Comparison of ENCODE assay signal across 20 cellular contexts in the genomic region with DNA sequence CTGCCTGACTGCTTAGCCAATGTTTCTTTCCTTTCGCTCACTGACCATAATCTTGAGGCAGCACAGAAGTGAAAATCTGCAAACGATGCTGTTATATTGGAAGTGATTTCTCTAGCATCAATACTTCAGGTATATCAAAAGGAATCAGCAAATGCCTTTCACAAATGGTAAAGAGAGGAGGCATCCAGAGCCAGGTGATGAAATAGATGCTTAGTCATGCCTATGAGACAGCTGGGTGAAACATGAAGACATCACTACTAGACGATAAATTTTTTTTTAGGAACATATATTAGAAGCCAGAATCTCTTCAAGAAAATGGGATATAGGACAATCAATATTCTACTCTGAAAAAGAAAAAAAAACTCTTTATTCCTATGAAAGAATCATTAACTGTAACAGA.
DNase-seq lines count a peak whose midpoint lies in the region; ATAC-seq, FAIRE-seq and TF ChIP-seq lines count a peak whose summit lies in the region.
"Had no signal": no experiment of that assay in that cellular context is flagged by ENCODE, and none has a peak within 500 bp of the region (broad histone marks: within the 10 kb centered on the region; RNA-seq: fewer than 3 reads in every experiment).

No MANE protein-coding gene starts in this region.

- peaks cover 7% of the 10 kb centered on the region for H3F3A ChIP-seq in PC-3 (ENCODE audit: low read length, unreplicated experiment)

- no peak overlapping the region for H3K4me3 Mint-ChIP-seq in endodermal cell
- H3K4me3 Mint-ChIP-seq: B cell; naive thymus-derived CD8-positive, alpha-beta T cell; stimulated activated effector memory CD8-positive, alpha-beta T cell treated with anti-CD3 and anti-CD28 coated beads, Interleukin-12 subunit alpha, Interleukin-12 subunit beta, amount 100 ng/mL, for 72 hours had no signal

- peaks cover 4% of the 10 kb centered on the region for H3K4me1 Mint-ChIP-seq in endodermal cell
- H3K4me1 Mint-ChIP-seq: B cell; stimulated activated effector memory CD8-positive, alpha-beta T cell treated with anti-CD3 and anti-CD28 coated beads, Interleukin-12 subunit alpha, Interleukin-12 subunit beta, amount 100 ng/mL, for 72 hours had no signal

- H3K9me2 ChIP-seq in PC-3 (replicated peaks; ENCODE audit: low read length) = no peaks in the 10 kb centered on the region

- H3K27ac Mint-ChIP-seq in endodermal cell = no peak overlapping the region
- H3K27ac Mint-ChIP-seq: B cell; naive thymus-derived CD8-positive, alpha-beta T cell; stimulated activated effector memory CD8-positive, alpha-beta T cell treated with anti-CD3 and anti-CD28 coated beads, Interleukin-12 subunit alpha, Interleukin-12 subunit beta, amount 100 ng/mL, for 72 hours had no signal

- peaks cover 3% of the 10 kb centered on the region for H3K9me3 Mint-ChIP-seq in endodermal cell
- H3K9me3 Mint-ChIP-seq: naive thymus-derived CD8-positive, alpha-beta T cell; stimulated activated effector memory CD8-positive, alpha-beta T cell treated with anti-CD3 and anti-CD28 coated beads, Interleukin-12 subunit alpha, Interleukin-12 subunit beta, amount 100 ng/mL, for 72 hours had no signal

- CTCF ChIA-PET in PC-3 (lab: Charles Lee) = no interaction called here

- H3K4me1 ChIP-seq in PC-3 (ENCODE audit: insufficient read depth, low read length) = peaks cover 23% of the 10 kb centered on the region
- no peaks in the 10 kb centered on the region for H3K4me1 ChIP-seq in aorta (ENCODE audit: control insufficient read depth in 1 of 2, insufficient read depth in 2 of 2, low read length in 2 of 2)
- H3K4me1 ChIP-seq in endodermal cell (ENCODE audit: control insufficient read depth, insufficient read depth, low read length) = no peaks in the 10 kb centered on the region
- H3K4me1 ChIP-seq: left ventricle myocardium inferior had no signal

- H3K9ac ChIP-seq in PC-3 (ENCODE audit: low read length) = no peak overlapping the region
- H3K9ac ChIP-seq in endodermal cell (ENCODE audit: extremely low read depth, low read length, poor library complexity, severe bottlenecking) = no peak overlapping the region

- in situ Hi-C loops in GM13977 (cut with MboI; ENCODE audit: low pct_unique_long_range_greater_than_20kb, low sequenced_read_pairs, unreplicated experiment) = no loop called here

- H3K9me3 ChIP-seq in PC-3 (ENCODE audit: low read length) (no peaks in the 10 kb centered on the region), aorta (ENCODE audit: control insufficient read depth, low read length) (peaks cover 2% of the 10 kb centered on the region), endodermal cell (ENCODE audit: control insufficient read depth, low read length) (no peaks in the 10 kb centered on the region)
- H3K9me3 ChIP-seq: left ventricle myocardium inferior had no signal

- no peaks in the 10 kb centered on the region for H3K27me3 Mint-ChIP-seq in endodermal cell (ENCODE audit: insufficient read depth)
- H3K27me3 Mint-ChIP-seq: B cell; naive thymus-derived CD8-positive, alpha-beta T cell had no signal

- no TSS peak for BruUV-seq in PC-3 (replicated peaks; lab: Mats Ljungman, UMichigan)

- H3K36me3 Mint-ChIP-seq in endodermal cell (ENCODE audit: low read depth) = no peaks in the 10 kb centered on the region
- H3K36me3 Mint-ChIP-seq: naive thymus-derived CD8-positive, alpha-beta T cell; stimulated activated effector memory CD8-positive, alpha-beta T cell treated with anti-CD3 and anti-CD28 coated beads, Interleukin-12 subunit alpha, Interleukin-12 subunit beta, amount 100 ng/mL, for 72 hours had no signal

- DNase-seq in AG09309 (ENCODE audit: low read depth) (peak; percentile 11), H54 (ENCODE audit: insufficient read length, low spot score) (no peak), PC-3 (peak; percentile 66), fibroblast of peridontal ligament (ENCODE audit: extremely low read depth) (peak; percentile 16), aorta (no peak), NCI-H187 (lab: John Stamatoyannopoulos, UW) (no peak), endodermal cell (no peak), GM13977 (ENCODE audit: low spot score) (no peak)
- DNase-seq: activated CD8-positive, alpha-beta memory T cell treated with anti-CD3 and anti-CD28 coated beads for 24 hours; activated gamma-delta T cell; DMS79 treated with DMSO at 0.1 percent for 48 hours; effector CD4-positive, alpha-beta T cell; left ventricle myocardium inferior; naive thymus-derived CD8-positive, alpha-beta T cell; NCI-H1048; NCI-H446; retina; stimulated activated CD4-positive, alpha-beta T cell treated with anti-CD3 and anti-CD28 coated beads, Interleukin-4, amount 100 ng/mL, for 1 hour had no signal

- intact Hi-C loops in PC-3 (cut with micrococcal nuclease) = no loop called here
- intact Hi-C loops in aorta (cut with DNase I) = no loop called here

- H2AFZ ChIP-seq in PC-3 (ENCODE audit: low read length) = no peak overlapping the region

- no peak overlapping the region for H3K4me2 ChIP-seq in PC-3 (ENCODE audit: low read length)

- H3K36me3 ChIP-seq in PC-3 (ENCODE audit: low read depth, low read length) = no peaks in the 10 kb centered on the region
- H3K36me3 ChIP-seq in aorta (ENCODE audit: control insufficient read depth in 1 of 2, insufficient read depth in 2 of 2, low read length in 1 of 2) = no peaks in the 10 kb centered on the region
- H3K36me3 ChIP-seq in endodermal cell (ENCODE audit: control insufficient read depth, insufficient read depth, low read length) = no peaks in the 10 kb centered on the region
- H3K36me3 ChIP-seq: left ventricle myocardium inferior had no signal

- TF ChIP-seq CTCF in AG09309 (IDR thresholded peaks at IDR 0.05; ENCODE audit: control insufficient read depth, insufficient read depth, low read depth, low read length, missing control alignments) = no peak
- TF ChIP-seq CTCF in PC-3 (conservative IDR thresholded peaks at IDR 0.05; ENCODE audit: low read depth, low read length) = no peak
- TF ChIP-seq CTCF in endodermal cell (conservative IDR thresholded peaks at IDR 0.05) = no peak
- TF ChIP-seq CTCF in GM13977 (IDR thresholded peaks at IDR 0.05; ENCODE audit: extremely low read depth, insufficient read depth, missing control alignments) = no peak

- peak; percentile 36 for FAIRE-seq in H54 (lab: Jason Lieb, UNC)

- TF ChIP-seq POLR2A in H54 (IDR thresholded peaks at IDR 0.05; ENCODE audit: low read depth, low read length) = no peak

- no peak overlapping the region for H3K4me3 ChIP-seq in AG09309 (ENCODE audit: control insufficient read depth, low read depth, low read length)
- H3K4me3 ChIP-seq in PC-3 (ENCODE audit: low read length) = no peak overlapping the region
- H3K4me3 ChIP-seq in aorta (ENCODE audit: low read length in 2 of 2) = no peak overlapping the region
- H3K4me3 ChIP-seq in endodermal cell (ENCODE audit: low read length) = no peak overlapping the region
- H3K4me3 ChIP-seq: left ventricle myocardium inferior had no signal

- no peaks in the 10 kb centered on the region for H3K79me2 ChIP-seq in PC-3 (ENCODE audit: low read length)

- 82 to 86% methylated on average over 3 of the region's 3 CpGs for WGBS in aorta, 2 donors
- WGBS in endodermal cell (ENCODE audit: insufficient coverage in 1 of 2, insufficient read length in 1 of 2), 2 experiments = 96% methylated on average over 3 of the region's 3 CpGs; no CpG with 5 or more reads in 1 of the 2 experiments

- H4K20me1 ChIP-seq in PC-3 (ENCODE audit: low read length) = no peaks in the 10 kb centered on the region

- POLR2A ChIA-PET in PC-3 (lab: Charles Lee; ENCODE audit: unreplicated experiment) = no interaction called here

- no peak overlapping the region for H3K27ac ChIP-seq in PC-3 (ENCODE audit: low read length)
- H3K27ac ChIP-seq in aorta (ENCODE audit: low read depth in 1 of 2, low read length in 2 of 2) = no peak overlapping the region
- H3K27ac ChIP-seq in endodermal cell (ENCODE audit: low read depth, low read length) = no peak overlapping the region
- H3K27ac ChIP-seq: left ventricle myocardium inferior had no signal

- ATAC-seq in PC-3 (no peak; the same call in 1 of the 2 replicates), aorta (ENCODE audit: low FRiP score) (no peak)
- ATAC-seq: naive thymus-derived CD8-positive, alpha-beta T cell; stimulated activated effector memory CD8-positive, alpha-beta T cell treated with anti-CD3 and anti-CD28 coated beads, Interleukin-12 subunit alpha, Interleukin-12 subunit beta, amount 100 ng/mL, for 72 hours had no signal

- H3K27me3 ChIP-seq in PC-3 (ENCODE audit: low read length) (no peaks in the 10 kb centered on the region), aorta (ENCODE audit: control insufficient read depth in 1 of 2, insufficient read depth in 2 of 2, low read length in 1 of 2) (no peaks in the 10 kb centered on the region), endodermal cell (ENCODE audit: control insufficient read depth, insufficient read depth, low read length, poor library complexity, severe bottlenecking) (no peaks in the 10 kb centered on the region)

Comparison
In these comparisons a context has a peak if more than half of its experiments do, and no peak if none do; other contexts are left out.
1. DNase-seq: peak in AG09309 (single experiment), PC-3 (single experiment) and fibroblast of peridontal ligament (single experiment); none in H54 (single experiment), aorta (0 of 2), NCI-H187 (0 of 2), endodermal cell (single experiment) and GM13977 (single experiment).